Comparison of ENCODE assay signal across 16 cellular contexts in the genomic region with DNA sequence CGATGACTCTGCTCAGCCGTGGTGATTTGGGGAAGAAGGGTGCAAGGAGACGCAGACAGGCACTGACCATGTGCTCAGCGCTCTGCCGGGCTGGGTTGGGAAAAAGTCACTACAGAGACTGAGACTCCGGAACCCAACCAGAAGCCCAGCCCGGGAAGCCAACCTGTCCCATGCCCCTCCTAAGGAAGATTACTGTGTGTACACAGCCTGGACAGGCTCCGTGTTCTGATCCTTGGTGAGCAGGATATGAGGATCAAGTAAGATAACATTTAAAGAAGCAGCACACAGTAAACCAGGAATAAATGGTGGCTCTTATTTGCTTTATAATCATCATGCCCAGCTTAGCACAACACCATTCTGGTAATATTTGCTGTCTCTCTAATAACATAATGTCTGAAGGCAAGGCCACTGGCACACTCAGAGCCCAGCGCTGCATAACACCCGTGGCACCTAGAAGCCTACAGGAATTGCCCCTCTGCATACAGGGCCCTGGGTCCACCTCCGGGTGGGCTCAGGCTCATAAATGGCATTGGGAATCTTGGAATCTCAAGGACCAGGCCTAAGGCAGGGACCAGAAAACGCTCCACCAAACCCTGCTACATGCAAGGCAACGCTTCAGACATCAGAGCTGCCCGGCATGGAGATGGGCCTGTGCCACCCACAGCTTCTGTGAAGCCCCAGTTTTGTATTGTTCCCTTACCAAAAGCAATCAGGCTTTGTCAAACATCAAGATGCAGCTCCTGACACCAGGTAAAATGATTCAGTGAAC.
DNase-seq lines count a peak whose midpoint lies in the region; ATAC-seq, FAIRE-seq and TF ChIP-seq lines count a peak whose summit lies in the region.
"Had no signal": no experiment of that assay in that cellular context is flagged by ENCODE, and none has a peak within 500 bp of the region (broad histone marks: within the 10 kb centered on the region; RNA-seq: fewer than 3 reads in every experiment).

No MANE protein-coding gene starts in this region.

- no peak overlapping the region for H4K91ac ChIP-seq in neuronal stem cell (ENCODE audit: low read depth, low read length, poor library complexity)

- H3K27ac Mint-ChIP-seq in stimulated activated naive CD8-positive, alpha-beta T cell treated with anti-CD3 and anti-CD28 coated beads, Interleukin-15, Interleukin-2, amounts not matched to agents 100 ng/mL and 50 ng/mL, for 24 hours = peak overlapping the region; percentile 17
- H3K27ac Mint-ChIP-seq in activated naive CD4-positive, alpha-beta T cell treated with anti-CD3 and anti-CD28 coated beads for 36 hours = no peak overlapping the region

- ATAC-seq in stimulated activated naive CD8-positive, alpha-beta T cell treated with anti-CD3 and anti-CD28 coated beads, Interleukin-15, Interleukin-2, amounts not matched to agents 100 U/mL and 50 U/mL, for 24 hours = no peak
- ATAC-seq in lower lobe of right lung = no peak
- ATAC-seq in gastroesophageal sphincter = no peak
- ATAC-seq: GM12878 had no signal

- no peak for TF ChIP-seq POLR2A in gastroesophageal sphincter (IDR thresholded peaks at IDR 0.05)

- H3K4ac ChIP-seq in neuronal stem cell (ENCODE audit: low read length) = no peak overlapping the region

- peaks cover 4% of the 10 kb centered on the region for H3K36me3 Mint-ChIP-seq in stimulated activated naive CD8-positive, alpha-beta T cell treated with anti-CD3 and anti-CD28 coated beads, Interleukin-15, Interleukin-2, amounts not matched to agents 100 ng/mL and 50 ng/mL, for 24 hours (ENCODE audit: low read depth)
- H3K36me3 Mint-ChIP-seq in activated naive CD4-positive, alpha-beta T cell treated with anti-CD3 and anti-CD28 coated beads for 36 hours (ENCODE audit: low read depth) = no peaks in the 10 kb centered on the region

- no peak overlapping the region for H2BK12ac ChIP-seq in neuronal stem cell (ENCODE audit: low read length)

- WGBS in neuronal stem cell (ENCODE audit: extremely low coverage in 2 of 2, insufficient read length in 2 of 2, insufficient replicate concordance in 1 of 2), 2 donors = no CpG with 5 or more reads among the region's 14 CpGs
- WGBS in small intestine, 3 donors = 81 to 89% (median 85%) methylated on average over 14 of the region's 14 CpGs
- WGBS in gastroesophageal sphincter (ENCODE audit: low coverage in 1 of 2), 2 donors = 64 to 81% methylated on average over 3 to 5 of the region's 14 CpGs

- peak overlapping the region; percentile 70 for H3K9ac ChIP-seq in neuronal stem cell (ENCODE audit: low read depth, low read length, poor library complexity)
- H3K9ac ChIP-seq: BLaER1 treated with 17β-estradiol and CSF1 and Interleukin-3, amounts not matched to agents 10 nM and 100 nM had no signal

- H4K8ac ChIP-seq in neuronal stem cell (ENCODE audit: low read depth, low read length) = no peak overlapping the region

- no peak overlapping the region for H2BK5ac ChIP-seq in neuronal stem cell (ENCODE audit: low read length)

- no peak overlapping the region for H3K4me3 Mint-ChIP-seq in stimulated activated naive CD8-positive, alpha-beta T cell treated with anti-CD3 and anti-CD28 coated beads, Interleukin-15, Interleukin-2, amounts not matched to agents 100 ng/mL and 50 ng/mL, for 24 hours
- no peak overlapping the region for H3K4me3 Mint-ChIP-seq in activated naive CD4-positive, alpha-beta T cell treated with anti-CD3 and anti-CD28 coated beads for 36 hours
- H3K4me3 Mint-ChIP-seq: CD4-positive, alpha-beta T cell had no signal

- CTCF ChIA-PET in activated naive CD4-positive, alpha-beta T cell treated with anti-CD3 and anti-CD28 coated beads for 36 hours (lab: Charles Lee) = interaction anchor here (0.6 to 0.7 kb wide), 2 partner anchors 45 to 74 kb away, joined by 3 to 4 read pairs; no protein-coding TSS in a partner anchor

- H2BK120ac ChIP-seq in neuronal stem cell (ENCODE audit: low read depth, low read length) = no peak overlapping the region

- FAIRE-seq in small intestine (lab: Jason Lieb, UNC) = no peak
- FAIRE-seq: GM12878, GM18507 had no signal

- H3K9me3 ChIP-seq in neuronal stem cell (replicated peaks in 1 of 2; ENCODE audit: control insufficient read depth in 2 of 2, insufficient read depth in 1 of 2, low read depth in 1 of 2, low read length in 2 of 2) (no peaks in the 10 kb centered on the region), small intestine (ENCODE audit: control insufficient read depth, low read depth) (no peaks in the 10 kb centered on the region), lower lobe of right lung (no peaks in the 10 kb centered on the region), gastroesophageal sphincter (peaks cover 0 to 5% (median 0%) of the 10 kb centered on the region in 3 donors)
- H3K9me3 ChIP-seq: HAP-1 had no signal

- DNase-seq in stimulated activated naive CD8-positive, alpha-beta T cell treated with anti-CD3 and anti-CD28 coated beads, Interleukin-15, Interleukin-2, amounts not matched to agents 100 U/mL and 50 U/mL, for 24 hours = no peak
- DNase-seq in neuronal stem cell (ENCODE audit: low spot score) (no peak), small intestine (peak; percentile 8), lower lobe of right lung (no peak)
- DNase-seq in activated naive CD4-positive, alpha-beta T cell treated with anti-CD3 and anti-CD28 coated beads for 36 hours = no peak
- DNase-seq: ACHN; Calu3; CD4-positive, alpha-beta T cell; DMS 273 treated with DMSO at 0.1 percent for 48 hours; GOT3 had no signal

- H3K4me2 ChIP-seq in neuronal stem cell (ENCODE audit: insufficient read depth, low read length, poor library complexity, severe bottlenecking) = no peak overlapping the region

- H3K9me3 Mint-ChIP-seq in stimulated activated naive CD8-positive, alpha-beta T cell treated with anti-CD3 and anti-CD28 coated beads, Interleukin-15, Interleukin-2, amounts not matched to agents 100 ng/mL and 50 ng/mL, for 24 hours = peaks cover 4% of the 10 kb centered on the region
- peaks cover 4% of the 10 kb centered on the region for H3K9me3 Mint-ChIP-seq in activated naive CD4-positive, alpha-beta T cell treated with anti-CD3 and anti-CD28 coated beads for 36 hours

- no peaks in the 10 kb centered on the region for H3K79me1 ChIP-seq in neuronal stem cell (ENCODE audit: low read depth, low read length)

- H3K27ac ChIP-seq in neuronal stem cell (replicated peaks; ENCODE audit: low read length) (no peak overlapping the region), small intestine (ENCODE audit: low read depth in 1 of 2, low read length in 1 of 2) (no peak overlapping the region), lower lobe of right lung (no peak overlapping the region), gastroesophageal sphincter (no peak overlapping the region)
- H3K27ac ChIP-seq: BLaER1 treated with 17β-estradiol and CSF1 and Interleukin-3, amounts not matched to agents 10 nM and 100 nM had no signal

- no peak for TF ChIP-seq CTCF in lower lobe of right lung (IDR thresholded peaks at IDR 0.05)
- TF ChIP-seq CTCF in gastroesophageal sphincter (IDR thresholded peaks at IDR 0.05) = no peak

- intact Hi-C loops in lower lobe of right lung (cut with DNase I) = no loop called here
- intact Hi-C loops in activated naive CD4-positive, alpha-beta T cell treated with anti-CD3 and anti-CD28 coated beads for 36 hours (cut with micrococcal nuclease) = loop anchor here (10.0 kb wide), 1 partner anchor 351 kb away; the partner anchor contains the start of genes CENPN and CMC2

- no peak overlapping the region for H3K14ac ChIP-seq in neuronal stem cell (ENCODE audit: low read length)

- H3K4me3 ChIP-seq in neuronal stem cell (ENCODE audit: low read length in 2 of 2) = no peak overlapping the region
- no peak overlapping the region for H3K4me3 ChIP-seq in small intestine (ENCODE audit: low read depth in 1 of 2, low read length in 2 of 2)
- H3K4me3 ChIP-seq in lower lobe of right lung = no peak overlapping the region
- no peak overlapping the region for H3K4me3 ChIP-seq in gastroesophageal sphincter
- H3K4me3 ChIP-seq: BLaER1 treated with 17β-estradiol and CSF1 and Interleukin-3, amounts not matched to agents 10 nM and 100 nM; GM12878; HAP-1 had no signal

- H3K4me1 ChIP-seq in neuronal stem cell (ENCODE audit: control insufficient read depth in 2 of 2, insufficient read depth in 1 of 2, low read depth in 1 of 2, low read length in 2 of 2) (peaks cover 0 to 8% of the 10 kb centered on the region in 2 donors), small intestine (ENCODE audit: control insufficient read depth in 2 of 2, insufficient read depth in 1 of 2, low read depth in 1 of 2, low read length in 1 of 2) (peaks cover 0 to 3% of the 10 kb centered on the region in 2 donors), lower lobe of right lung (no peaks in the 10 kb centered on the region), gastroesophageal sphincter (no peaks in the 10 kb centered on the region)
- H3K4me1 ChIP-seq: HAP-1 had no signal

- no peak overlapping the region for H2BK15ac ChIP-seq in neuronal stem cell (ENCODE audit: low read length)

- no peak overlapping the region for H3K18ac ChIP-seq in neuronal stem cell (ENCODE audit: low read length)

- H3K36me3 ChIP-seq in neuronal stem cell (replicated peaks in 1 of 2; ENCODE audit: control insufficient read depth in 2 of 2, insufficient read depth in 2 of 2, low read length in 2 of 2) (no peaks in the 10 kb centered on the region), small intestine (ENCODE audit: control insufficient read depth in 2 of 2, insufficient read depth in 2 of 2, low read length in 2 of 2) (no peaks in the 10 kb centered on the region), lower lobe of right lung (no peaks in the 10 kb centered on the region), gastroesophageal sphincter (no peaks in the 10 kb centered on the region)
- H3K36me3 ChIP-seq: HAP-1 had no signal

- H3K27me3 Mint-ChIP-seq in stimulated activated naive CD8-positive, alpha-beta T cell treated with anti-CD3 and anti-CD28 coated beads, Interleukin-15, Interleukin-2, amounts not matched to agents 100 ng/mL and 50 ng/mL, for 24 hours = no peaks in the 10 kb centered on the region
- no peaks in the 10 kb centered on the region for H3K27me3 Mint-ChIP-seq in activated naive CD4-positive, alpha-beta T cell treated with anti-CD3 and anti-CD28 coated beads for 36 hours (ENCODE audit: low read depth)
- H3K27me3 Mint-ChIP-seq: CD4-positive, alpha-beta T cell had no signal

- no peak overlapping the region for H2AFZ ChIP-seq in neuronal stem cell (ENCODE audit: low read length)

- no peak overlapping the region for H3K23ac ChIP-seq in neuronal stem cell (ENCODE audit: low read depth, low read length, poor library complexity)

- peaks cover 31% of the 10 kb centered on the region for H3K4me1 Mint-ChIP-seq in stimulated activated naive CD8-positive, alpha-beta T cell treated with anti-CD3 and anti-CD28 coated beads, Interleukin-15, Interleukin-2, amounts not matched to agents 100 ng/mL and 50 ng/mL, for 24 hours (ENCODE audit: low read depth)
- peaks cover 33% of the 10 kb centered on the region for H3K4me1 Mint-ChIP-seq in activated naive CD4-positive, alpha-beta T cell treated with anti-CD3 and anti-CD28 coated beads for 36 hours (ENCODE audit: low read depth)

- H3K27me3 ChIP-seq in neuronal stem cell (ENCODE audit: control insufficient read depth in 3 of 3, insufficient read depth in 3 of 3, low read depth in 1 of 3, low read length in 3 of 3) (no peaks in the 10 kb centered on the region), small intestine (ENCODE audit: control insufficient read depth in 2 of 2, insufficient read depth in 2 of 2, low read length in 2 of 2) (no peaks in the 10 kb centered on the region), lower lobe of right lung (ENCODE audit: low read depth) (no peaks in the 10 kb centered on the region), gastroesophageal sphincter (no peaks in the 10 kb centered on the region)
- H3K27me3 ChIP-seq: BLaER1 treated with 17β-estradiol and CSF1 and Interleukin-3, amounts not matched to agents 10 nM and 100 nM had no signal

- no peak overlapping the region for H2AK5ac ChIP-seq in neuronal stem cell (ENCODE audit: low read depth, low read length)

- TF ChIP-seq EP300 in gastroesophageal sphincter (IDR thresholded peaks at IDR 0.05) = no peak
